Comparison of ENCODE assay signal across 8 cellular contexts in the genomic region with DNA sequence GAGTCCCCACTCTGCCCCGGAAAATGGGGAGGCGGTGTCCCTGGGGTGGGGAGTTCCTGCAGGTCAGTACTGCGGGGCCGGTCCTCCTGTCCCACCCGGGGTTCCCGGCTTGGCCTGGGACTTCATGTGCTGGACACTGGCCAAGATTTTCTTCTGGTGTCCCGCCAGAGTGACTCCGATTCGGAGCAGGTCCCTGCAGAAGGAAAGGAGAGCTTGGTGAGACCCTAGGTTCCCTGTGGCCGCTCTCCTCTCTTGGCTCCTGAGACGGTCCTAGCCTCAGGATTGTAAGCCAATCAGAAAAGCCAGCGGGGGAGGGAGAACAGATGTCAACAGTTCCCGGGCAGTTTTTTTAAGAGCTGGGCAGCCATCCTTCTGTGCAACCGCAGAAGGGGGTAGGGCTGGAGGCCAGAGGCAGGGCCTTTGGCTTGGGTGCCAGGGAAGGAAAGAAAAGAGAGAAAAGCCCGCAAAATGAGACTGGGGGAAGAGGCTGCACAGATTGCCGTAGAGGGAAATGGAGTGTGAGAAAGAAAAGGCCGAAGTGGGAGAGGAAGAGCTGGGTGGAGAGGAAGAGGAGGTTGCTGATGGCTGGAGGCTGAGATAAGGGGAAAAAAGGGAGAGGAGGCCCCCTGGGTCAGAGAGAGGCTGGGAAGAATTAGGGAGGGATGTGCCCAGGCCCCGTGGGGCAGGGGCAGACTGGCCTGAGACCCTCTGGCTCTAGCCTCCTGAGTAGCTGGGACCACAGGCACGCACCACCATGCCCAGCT. TPM values are rescaled to one million over a fixed set of nuclear protein-coding genes. Genes with fewer than 3 reads are reported as not detected.
DNase-seq lines count a peak whose midpoint lies in the region; ATAC-seq, FAIRE-seq and TF ChIP-seq lines count a peak whose summit lies in the region.

No MANE protein-coding gene starts in this region.

- no peak for FAIRE-seq in small intestine (lab: Jason Lieb, UNC)

- DNase-seq in NCI-H748 (lab: John Stamatoyannopoulos, UW; ENCODE audit: unreplicated experiment) = peak; percentile 4
- no peak for DNase-seq in NCI-H748 treated with DMSO at 0.1 percent for 48 hours (lab: John Stamatoyannopoulos, UW)
- peak; percentile 94 to 95 for DNase-seq in NOMO-1 (lab: John Stamatoyannopoulos, UW; ENCODE audit: unreplicated experiment in 2 of 2)
- peak; percentile 55 to 91 (median 82) for DNase-seq in body of pancreas
- peak; percentile 80 for DNase-seq in iPS-NIHi7 (ENCODE audit: extremely low spot score)
- DNase-seq in small intestine = peak; percentile 77

- H3K4me1 ChIP-seq in body of pancreas (peaks cover 58% of the 10 kb centered on the region), small intestine (ENCODE audit: control insufficient read depth in 2 of 2, insufficient read depth in 1 of 2, low read depth in 1 of 2, low read length in 1 of 2) (peaks cover 2 to 4% of the 10 kb centered on the region in 2 donors)

- H3K36me3 ChIP-seq in body of pancreas (replicated peaks in 1 of 2; ENCODE audit: insufficient read depth in 1 of 2, low read depth in 2 of 2) (peaks cover 0 to 5% of the 10 kb centered on the region in 2 donors), small intestine (ENCODE audit: control insufficient read depth in 2 of 2, insufficient read depth in 2 of 2, low read length in 2 of 2) (peaks cover 2 to 3% of the 10 kb centered on the region in 2 donors)

- peak overlapping the region; percentile 63 to 78 (median 70) for H3K27ac ChIP-seq in body of pancreas
- H3K27ac ChIP-seq in small intestine (ENCODE audit: low read depth in 1 of 2, low read length in 1 of 2) = peak overlapping the region in 1 of 2 donors; percentile 38

- intact Hi-C loops in body of pancreas (cut with DNase I) = no loop called here

- no peak for TF ChIP-seq CTCF in body of pancreas (IDR thresholded peaks at IDR 0.05)

- H3K4me3 ChIP-seq in body of pancreas = no peak overlapping the region
- H3K4me3 ChIP-seq in small intestine (ENCODE audit: low read depth in 1 of 2, low read length in 2 of 2) = peak overlapping the region in 1 of 2 donors; percentile 35

- TF ChIP-seq POLR2A in body of pancreas (IDR thresholded peaks at IDR 0.05) = peak in 1 of 3 donors; percentile 10

- no peaks in the 10 kb centered on the region for H3K27me3 ChIP-seq in body of pancreas
- no peaks in the 10 kb centered on the region for H3K27me3 ChIP-seq in small intestine (ENCODE audit: control insufficient read depth in 2 of 2, insufficient read depth in 2 of 2, low read length in 2 of 2)

- ATAC-seq in GM21367 (IDR thresholded peaks at IDR 0.05; ENCODE audit: unreplicated experiment) (peak; percentile 85), HG03565 (IDR thresholded peaks at IDR 0.05; ENCODE audit: unreplicated experiment) (peak; percentile 85), body of pancreas (peak; percentile 36)

- 20 to 51% methylated on average over 15 to 17 of the region's 19 CpGs for WGBS in body of pancreas, 2 donors
- WGBS in small intestine, 3 donors = 10 to 20% (median 18%) methylated on average over 18 to 19 of the region's 19 CpGs

- H3K9me3 ChIP-seq in body of pancreas (no peaks in the 10 kb centered on the region), small intestine (ENCODE audit: control insufficient read depth, low read depth) (no peaks in the 10 kb centered on the region)

RNA-seq across cellular contexts. Expression of gene EPHB4, which starts 23.7 kb away (rescaled TPM):
- 10 to 100 TPM; 33.6 to 46.4 TPM for total RNA-seq in body of pancreas
- polyA plus RNA-seq in small intestine = 10 to 100 TPM in 1 of 3 donors, 1 to 10 TPM in 2; 1.3 to 53.9 (median 2.7) TPM

RNA-seq across cellular contexts. Expression of gene SLC12A9, which starts 48.9 kb away (rescaled TPM):
- 10 to 100 TPM; 12.7 to 38.9 TPM for total RNA-seq in body of pancreas
- polyA plus RNA-seq in small intestine = 10 to 100 TPM; 10.5 to 28.8 (median 12.7) TPM
